Comparison of ENCODE assay signal across 8 cellular contexts in the genomic region with DNA sequence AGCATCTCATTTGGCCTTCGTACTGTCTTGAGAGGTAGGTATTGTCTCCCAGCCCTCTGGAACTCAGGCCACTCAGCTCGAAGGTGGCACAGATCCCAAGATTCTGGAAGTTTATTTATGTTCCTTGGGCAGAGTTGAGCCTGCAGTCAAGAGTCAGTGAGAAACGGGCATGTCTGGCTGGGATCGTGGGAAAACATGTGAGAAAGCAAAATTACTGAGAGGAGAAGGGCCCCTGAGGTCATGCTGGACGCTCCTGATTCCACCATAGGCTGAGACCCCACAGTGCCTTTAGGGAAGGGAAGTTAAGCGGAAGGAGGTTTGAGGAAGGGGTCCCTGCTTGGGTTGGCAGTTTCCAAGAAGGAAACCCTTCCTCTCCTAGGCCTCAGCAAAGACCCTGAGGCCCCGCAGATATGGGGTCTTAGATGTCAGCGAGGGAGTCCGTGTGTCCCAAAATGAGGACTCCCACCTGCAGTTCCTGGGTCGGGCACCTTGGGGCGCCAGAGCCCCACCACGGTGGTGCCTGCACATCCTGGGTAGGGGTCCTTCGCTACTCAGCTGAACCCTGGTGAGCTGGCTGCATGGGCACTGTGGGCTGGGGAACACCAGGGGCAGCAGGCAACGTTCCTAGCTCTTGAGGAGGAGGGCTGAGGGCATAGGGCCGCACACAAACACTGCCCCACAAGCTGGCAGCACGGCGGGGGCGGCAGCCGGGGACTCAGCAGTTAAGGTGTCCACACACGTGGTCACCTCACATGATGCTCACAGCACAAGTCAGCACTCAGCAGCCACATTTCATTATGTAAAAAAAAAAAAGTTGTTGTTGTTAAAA. TPM values are rescaled to one million over a fixed set of nuclear protein-coding genes. Genes with fewer than 3 reads are reported as not detected.
DNase-seq lines count a peak whose midpoint lies in the region; ATAC-seq and TF ChIP-seq lines count a peak whose summit lies in the region.

No MANE protein-coding gene starts in this region.

- peak; percentile 10 to 65 (median 40) for ATAC-seq in heart right ventricle
- no peak for ATAC-seq in GM18907 (IDR thresholded peaks at IDR 0.05; ENCODE audit: unreplicated experiment)

- H3K9me3 ChIP-seq in heart right ventricle, result no peaks in the 10 kb centered on the region

- peak overlapping the region; percentile 73 for H3K27ac Mint-ChIP-seq in HFFc6
- H3K27ac Mint-ChIP-seq in activated naive CD4-positive, alpha-beta T cell treated with anti-CD3 and anti-CD28 coated beads, Interleukin-2, amount 10 ng/mL, durations not matched to agents 7 days and 5 days, result no peak overlapping the region

- no peak overlapping the region for H3K4me3 ChIP-seq in AG10803 (ENCODE audit: low read length)
- H3K4me3 ChIP-seq in heart right ventricle, result no peak overlapping the region

- DNase-seq in AG10803 (ENCODE audit: low read depth) (peak; percentile 64), HFFc6 (peak; percentile 33), heart right ventricle (peak in 1 of 2 donors; percentile 45), amniotic stem cell (lab: John Stamatoyannopoulos, UW) (no peak), NCI-H510A treated with DMSO at 0.1 percent for 48 hours (lab: John Stamatoyannopoulos, UW) (no peak)
- DNase-seq in activated naive CD4-positive, alpha-beta T cell treated with anti-CD3 and anti-CD28 coated beads, Interleukin-2, amount 10 ng/mL, durations not matched to agents 7 days and 5 days, result peak; percentile 55
- DNase-seq in stimulated activated CD4-positive, alpha-beta T cell treated with anti-CD3 and anti-CD28 coated beads, Interleukin-12 subunit alpha, Interleukin-12 subunit beta, amount 100 ng/mL, for 4 hours, result peak; percentile 46

- peaks cover 21 to 50% (median 37%) of the 10 kb centered on the region in 9 donors for H3K36me3 ChIP-seq in heart right ventricle

- CTCF ChIA-PET in activated naive CD4-positive, alpha-beta T cell treated with anti-CD3 and anti-CD28 coated beads, Interleukin-2, amount 10 ng/mL, durations not matched to agents 7 days and 5 days (lab: Charles Lee), result interaction anchor here (0.8 to 18.2 kb wide), 22 partner anchors 9 to 305 kb away, joined by 3 to 315 read pairs (median 4); partner anchors contain the start of gene BGLAP

- peak; percentile 56 for TF ChIP-seq CTCF in AG10803 (conservative IDR thresholded peaks at IDR 0.05; ENCODE audit: low read length)
- TF ChIP-seq CTCF in HFFc6 (IDR thresholded peaks at IDR 0.05), result peak; percentile 83
- peak; percentile 31 to 73 (median 68) for TF ChIP-seq CTCF in heart right ventricle (IDR thresholded peaks at IDR 0.05)

- peaks cover 73% of the 10 kb centered on the region for H3K4me1 Mint-ChIP-seq in HFFc6 (ENCODE audit: low read depth)
- peaks cover 3% of the 10 kb centered on the region for H3K4me1 Mint-ChIP-seq in activated naive CD4-positive, alpha-beta T cell treated with anti-CD3 and anti-CD28 coated beads, Interleukin-2, amount 10 ng/mL, durations not matched to agents 7 days and 5 days

- peaks cover 91% of the 10 kb centered on the region for H3K27me3 Mint-ChIP-seq in HFFc6 (ENCODE audit: insufficient read depth)
- H3K27me3 Mint-ChIP-seq in activated naive CD4-positive, alpha-beta T cell treated with anti-CD3 and anti-CD28 coated beads, Interleukin-2, amount 10 ng/mL, durations not matched to agents 7 days and 5 days, result peaks cover 13% of the 10 kb centered on the region

- H3K36me3 Mint-ChIP-seq in HFFc6 (ENCODE audit: low read depth), result peaks cover 52% of the 10 kb centered on the region
- H3K36me3 Mint-ChIP-seq in activated naive CD4-positive, alpha-beta T cell treated with anti-CD3 and anti-CD28 coated beads, Interleukin-2, amount 10 ng/mL, durations not matched to agents 7 days and 5 days, result no peaks in the 10 kb centered on the region

- peaks cover 3 to 38% (median 11%) of the 10 kb centered on the region in 9 donors for H3K4me1 ChIP-seq in heart right ventricle

- H3K27ac ChIP-seq in heart right ventricle, result peak overlapping the region in 7 of 10 donors; percentile 28 to 62 (median 54)

- intact Hi-C loops in heart right ventricle (cut with DNase I), result loop anchor here in 2 of 10 donors (5.0 kb wide), 2 partner anchors 49 to 71 kb away; partner anchors contain the start of gene PMF1 (in 1 of the 2)

- 34 to 48% methylated on average over 20 of the region's 20 CpGs for WGBS in heart right ventricle, 2 donors

- no peaks in the 10 kb centered on the region for H3K27me3 ChIP-seq in heart right ventricle

- peaks cover 43% of the 10 kb centered on the region for H3K9me3 Mint-ChIP-seq in HFFc6
- H3K9me3 Mint-ChIP-seq in activated naive CD4-positive, alpha-beta T cell treated with anti-CD3 and anti-CD28 coated beads, Interleukin-2, amount 10 ng/mL, durations not matched to agents 7 days and 5 days, result no peaks in the 10 kb centered on the region

- peak overlapping the region; percentile 42 for H3K4me3 Mint-ChIP-seq in HFFc6
- no peak overlapping the region for H3K4me3 Mint-ChIP-seq in activated naive CD4-positive, alpha-beta T cell treated with anti-CD3 and anti-CD28 coated beads, Interleukin-2, amount 10 ng/mL, durations not matched to agents 7 days and 5 days

RNA-seq across cellular contexts. Expression of gene SEMA4A, which starts 12.3 kb away (rescaled TPM):
- total RNA-seq in HFFc6 (2021; fragmentation: NEBNext Ultra II Directional; extraction: Animal tissue kit (Norgen Biotek cat#: 25700)), result 1 to 10 TPM in 2 of 6 experiments, under 1 TPM in 4; 0.71 to 1.1 (median 0.83) TPM
- total RNA-seq in heart right ventricle, result 1 to 10 TPM in 9 of 10 donors, under 1 TPM in 1; 0.98 to 6.8 (median 1.8) TPM
- polyA plus RNA-seq in heart right ventricle, result 1 to 10 TPM; 1.1 to 2.0 TPM

RNA-seq across cellular contexts. Expression of gene LMNA, which starts 26.6 kb away (rescaled TPM):
- total RNA-seq in HFFc6 (2021; fragmentation: NEBNext Ultra II Directional; extraction: Animal tissue kit (Norgen Biotek cat#: 25700)), result 1,000 to 10,000 TPM; 1,238 to 1,664 (median 1,535) TPM
- total RNA-seq in heart right ventricle, result 100 to 1,000 TPM; 213 to 554 (median 267) TPM
- polyA plus RNA-seq in heart right ventricle, result 100 to 1,000 TPM; 286 to 356 TPM

RNA-seq across cellular contexts. Expression of gene SLC25A44, which starts 52.8 kb away (rescaled TPM):
- 10 to 100 TPM; 19.6 to 25.2 (median 23.4) TPM for total RNA-seq in HFFc6 (2021; fragmentation: NEBNext Ultra II Directional; extraction: Animal tissue kit (Norgen Biotek cat#: 25700))
- 10 to 100 TPM; 15.4 to 26.0 (median 20.1) TPM for total RNA-seq in heart right ventricle
- 10 to 100 TPM in 1 of 2 donors, 1 to 10 TPM in 1; 7.0 to 15.8 TPM for polyA plus RNA-seq in heart right ventricle

RNA-seq across cellular contexts. Expression of gene MEX3A, which starts 58.8 kb away (rescaled TPM):
- total RNA-seq in HFFc6 (2021; fragmentation: NEBNext Ultra II Directional; extraction: Animal tissue kit (Norgen Biotek cat#: 25700)), result 1 to 10 TPM; 1.4 to 3.1 (median 2.2) TPM
- total RNA-seq in heart right ventricle, result under 1 TPM; 0.09 to 0.31 (median 0.19) TPM
- polyA plus RNA-seq in heart right ventricle, result under 1 TPM; 0.17 to 0.29 TPM

Comparison
In these comparisons a context has a peak if more than half of its experiments do, and no peak if none do; other contexts are left out.
1. DNase-seq: peak in AG10803 (single experiment), HFFc6 (single experiment), activated naive CD4-positive, alpha-beta T cell treated with anti-CD3 and anti-CD28 coated beads, Interleukin-2, amount 10 ng/mL, durations not matched to agents 7 days and 5 days (single experiment) and stimulated activated CD4-positive, alpha-beta T cell treated with anti-CD3 and anti-CD28 coated beads, Interleukin-12 subunit alpha, Interleukin-12 subunit beta, amount 100 ng/mL, for 4 hours (single experiment); none in amniotic stem cell (single experiment) and NCI-H510A treated with DMSO at 0.1 percent for 48 hours (single experiment).
2. Peak in every context shown above with its lines, with median percentiles within 50 percentile points of each other: CTCF ChIP-seq.